Comparison of ENCODE assay signal across 12 cellular contexts in the genomic region with DNA sequence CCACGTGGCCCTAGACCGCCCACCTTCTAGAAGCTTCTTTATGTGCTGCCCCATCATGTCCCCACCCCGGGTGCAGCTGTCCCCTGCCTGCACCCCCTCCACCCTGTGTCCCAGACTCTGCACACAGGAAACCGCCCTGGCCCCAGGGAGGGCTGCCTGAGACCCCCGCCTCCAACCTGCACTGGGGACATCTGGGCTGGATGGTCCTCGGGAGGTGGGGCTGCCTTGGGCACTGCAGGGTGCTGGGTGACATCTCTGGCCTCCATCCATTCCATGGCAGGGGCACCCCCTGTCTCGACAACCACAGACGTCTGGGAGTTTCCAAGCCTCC. TPM values are rescaled to one million over a fixed set of nuclear protein-coding genes. Genes with fewer than 3 reads are reported as not detected.
DNase-seq lines count a peak whose midpoint lies in the region; ATAC-seq and TF ChIP-seq lines count a peak whose summit lies in the region.
"Had no signal": no experiment of that assay in that cellular context is flagged by ENCODE, and none has a peak within 500 bp of the region (broad histone marks: within the 10 kb centered on the region; RNA-seq: fewer than 3 reads in every experiment).

No MANE protein-coding gene starts in this region.

- H3K4me3 ChIP-seq in esophagus squamous epithelium (peak overlapping the region in 3 of 4 donors; percentile 9 to 48 (median 36)), skin epidermis (peak overlapping the region in 1 of 7 experiments; percentile 15)
- H3K4me3 ChIP-seq: A549, thyroid gland had no signal

- H3K36me3 ChIP-seq in esophagus squamous epithelium: peaks cover 1 to 6% (median 4%) of the 10 kb centered on the region in 3 donors
- H3K36me3 ChIP-seq: thyroid gland had no signal

- H3K4me1 Mint-ChIP-seq in activated CD4-positive, alpha-beta T cell treated with anti-CD3 and anti-CD28 coated beads, Interleukin-2, amount 10 ng/mL, durations not matched to agents 24 days and 14 days: peaks cover 44% of the 10 kb centered on the region
- H3K4me1 Mint-ChIP-seq in T-helper 17 cell: peaks cover 35% of the 10 kb centered on the region
- no peaks in the 10 kb centered on the region for H3K4me1 Mint-ChIP-seq in HFFc6 (ENCODE audit: low read depth)

- no peaks in the 10 kb centered on the region for H3K27me3 ChIP-seq in esophagus squamous epithelium
- H3K27me3 ChIP-seq: thyroid gland had no signal

- DNase-seq in activated CD4-positive, alpha-beta T cell treated with anti-CD3 and anti-CD28 coated beads, Interleukin-2, amount 10 ng/mL, durations not matched to agents 24 days and 14 days: no peak
- no peak for DNase-seq in activated CD4-positive, alpha-beta T cell treated with anti-CD3 and anti-CD28 coated beads for 48 hours
- DNase-seq in T-helper 17 cell (no peak), esophagus squamous epithelium (lab: John Stamatoyannopoulos, UW) (no peak), NCI-H187 (lab: John Stamatoyannopoulos, UW) (no peak), HFFc6 (no peak)
- DNase-seq: NCI-H2029 treated with DMSO at 0.1 percent for 48 hours, right cardiac atrium, thyroid gland had no signal

- 51 to 63% methylated on average over 3 to 6 of the region's 8 CpGs for WGBS in esophagus squamous epithelium, 2 donors

- peak overlapping the region; percentile 89 for H3K27ac Mint-ChIP-seq in activated CD4-positive, alpha-beta T cell treated with anti-CD3 and anti-CD28 coated beads, Interleukin-2, amount 10 ng/mL, durations not matched to agents 24 days and 14 days
- H3K27ac Mint-ChIP-seq in T-helper 17 cell: peak overlapping the region; percentile 72
- H3K27ac Mint-ChIP-seq in HFFc6: no peak overlapping the region

- TF ChIP-seq CTCF in esophagus squamous epithelium (IDR thresholded peaks at IDR 0.05) (no peak), HFFc6 (IDR thresholded peaks at IDR 0.05) (no peak)

- H3K9me3 ChIP-seq in T-helper 17 cell (ENCODE audit: control insufficient read depth, low read length, poor library complexity, severe bottlenecking) (no peaks in the 10 kb centered on the region), esophagus squamous epithelium (no peaks in the 10 kb centered on the region)
- H3K9me3 ChIP-seq: A549, thyroid gland had no signal

- TF ChIP-seq POLR2A in esophagus squamous epithelium (IDR thresholded peaks at IDR 0.05): no peak

- intact Hi-C loops in activated CD4-positive, alpha-beta T cell treated with anti-CD3 and anti-CD28 coated beads, Interleukin-2, amount 10 ng/mL, durations not matched to agents 24 days and 14 days (cut with micrococcal nuclease): no loop called here
- intact Hi-C loops in esophagus squamous epithelium (cut with DNase I): no loop called here

- peaks cover 7% of the 10 kb centered on the region for H3K36me3 Mint-ChIP-seq in activated CD4-positive, alpha-beta T cell treated with anti-CD3 and anti-CD28 coated beads, Interleukin-2, amount 10 ng/mL, durations not matched to agents 24 days and 14 days (ENCODE audit: low read depth)
- H3K36me3 Mint-ChIP-seq in T-helper 17 cell (ENCODE audit: low read depth): no peaks in the 10 kb centered on the region
- H3K36me3 Mint-ChIP-seq in HFFc6 (ENCODE audit: low read depth): no peaks in the 10 kb centered on the region

- H3K9me3 Mint-ChIP-seq in activated CD4-positive, alpha-beta T cell treated with anti-CD3 and anti-CD28 coated beads, Interleukin-2, amount 10 ng/mL, durations not matched to agents 24 days and 14 days: no peaks in the 10 kb centered on the region
- H3K9me3 Mint-ChIP-seq in HFFc6: no peaks in the 10 kb centered on the region

- peak overlapping the region; percentile 56 to 82 (median 71) for H3K27ac ChIP-seq in esophagus squamous epithelium
- peak overlapping the region in 12 of 21 experiments; percentile 2 to 83 (median 62) for H3K27ac ChIP-seq in skin epidermis
- H3K27ac ChIP-seq: A549, thyroid gland had no signal

- ATAC-seq in T-helper 17 cell (no peak), GM21619 (IDR thresholded peaks at IDR 0.05; ENCODE audit: unreplicated experiment) (no peak)

- H3K4me3 Mint-ChIP-seq in activated CD4-positive, alpha-beta T cell treated with anti-CD3 and anti-CD28 coated beads, Interleukin-2, amount 10 ng/mL, durations not matched to agents 24 days and 14 days: peak overlapping the region; percentile 67
- peak overlapping the region; percentile 76 for H3K4me3 Mint-ChIP-seq in T-helper 17 cell
- H3K4me3 Mint-ChIP-seq in HFFc6: no peak overlapping the region

- no peaks in the 10 kb centered on the region for H3K27me3 Mint-ChIP-seq in activated CD4-positive, alpha-beta T cell treated with anti-CD3 and anti-CD28 coated beads, Interleukin-2, amount 10 ng/mL, durations not matched to agents 24 days and 14 days
- H3K27me3 Mint-ChIP-seq in T-helper 17 cell (no peaks in the 10 kb centered on the region), HFFc6 (ENCODE audit: insufficient read depth) (peaks cover 3% of the 10 kb centered on the region)

- peaks cover 10 to 56% (median 14%) of the 10 kb centered on the region in 3 donors for H3K4me1 ChIP-seq in esophagus squamous epithelium
- H3K4me1 ChIP-seq: thyroid gland had no signal

RNA-seq across cellular contexts. Expression of a gene that starts 17.8 kb away (rescaled TPM):
- total RNA-seq in activated CD4-positive, alpha-beta T cell treated with anti-CD3 and anti-CD28 coated beads, Interleukin-2, amount 10 ng/mL, durations not matched to agents 24 days and 14 days: 35.8 and 39.6 TPM in 2 replicates
- total RNA-seq in T-helper 17 cell (10 to 100 TPM; 47.3 to 51.1 TPM), esophagus squamous epithelium (100 to 1,000 TPM in 1 of 4 donors, 10 to 100 TPM in 3; 60.5 to 187 (median 81.2) TPM)
- total RNA-seq in HFFc6 (2021; fragmentation: NEBNext Ultra II Directional; extraction: Animal tissue kit (Norgen Biotek cat#: 25700)): 10 to 100 TPM; 40.8 to 47.6 (median 43.6) TPM

RNA-seq across cellular contexts. Expression of a gene that starts 39.4 kb away (rescaled TPM):
- total RNA-seq in activated CD4-positive, alpha-beta T cell treated with anti-CD3 and anti-CD28 coated beads, Interleukin-2, amount 10 ng/mL, durations not matched to agents 24 days and 14 days: 125 and 135 TPM in 2 replicates
- 10 to 100 TPM; 94.3 to 94.6 TPM for total RNA-seq in T-helper 17 cell
- 100 to 1,000 TPM in 1 of 4 donors, 10 to 100 TPM in 3; 76.9 to 128 (median 93.8) TPM for total RNA-seq in esophagus squamous epithelium
- 100 to 1,000 TPM; 175 to 209 (median 187) TPM for total RNA-seq in HFFc6 (2021; fragmentation: NEBNext Ultra II Directional; extraction: Animal tissue kit (Norgen Biotek cat#: 25700))
